In genomic region chr1:69776555-69776954, GRCh38 we compare ENCODE assay signal across 26 cellular contexts.
"Had no signal": no experiment of that assay in that cellular context is flagged by ENCODE, and none has a peak within 500 bp of the region (broad histone marks: within the 10 kb centered on the region; RNA-seq: fewer than 3 reads in every experiment).

No MANE protein-coding gene starts in this region.

- H3K9me3 Mint-ChIP-seq: mesothelial cell of epicardium, nephron, neural crest cell, type B pancreatic cell had no signal

- ATAC-seq: naive thymus-derived CD8-positive, alpha-beta T cell; right cardiac atrium; sciatic nerve; stimulated activated effector memory CD8-positive, alpha-beta T cell treated with anti-CD3 and anti-CD28 coated beads, Interleukin-12 subunit alpha, Interleukin-12 subunit beta, amount 100 ng/mL, for 72 hours had no signal

- H3K4me1 Mint-ChIP-seq: immature natural killer cell; mesothelial cell of epicardium; naive thymus-derived CD8-positive, alpha-beta T cell; nephron; stimulated activated effector memory CD8-positive, alpha-beta T cell treated with anti-CD3 and anti-CD28 coated beads, Interleukin-12 subunit alpha, Interleukin-12 subunit beta, amount 100 ng/mL, for 72 hours had no signal

- H3K4me3 Mint-ChIP-seq: immature natural killer cell; mesothelial cell of epicardium; naive thymus-derived CD8-positive, alpha-beta T cell; nephron; neural crest cell; stimulated activated effector memory CD8-positive, alpha-beta T cell treated with anti-CD3 and anti-CD28 coated beads, Interleukin-12 subunit alpha, Interleukin-12 subunit beta, amount 100 ng/mL, for 72 hours; stimulated activated naive CD8-positive, alpha-beta T cell treated with anti-CD3 and anti-CD28 coated beads, Interleukin-15, Interleukin-2, amounts not matched to agents 100 ng/mL and 50 ng/mL, for 24 hours; type B pancreatic cell had no signal

- H3K27me3 Mint-ChIP-seq: naive thymus-derived CD8-positive, alpha-beta T cell; stimulated activated naive CD8-positive, alpha-beta T cell treated with anti-CD3 and anti-CD28 coated beads, Interleukin-15, Interleukin-2, amounts not matched to agents 100 ng/mL and 50 ng/mL, for 24 hours had no signal

- H3K27ac ChIP-seq: left ventricle myocardium inferior, pancreas, prostate gland, skin epidermis, spleen, tibial nerve, uterus had no signal

- H3K27ac Mint-ChIP-seq: immature natural killer cell; mesothelial cell of epicardium; naive thymus-derived CD8-positive, alpha-beta T cell; nephron; stimulated activated effector memory CD8-positive, alpha-beta T cell treated with anti-CD3 and anti-CD28 coated beads, Interleukin-12 subunit alpha, Interleukin-12 subunit beta, amount 100 ng/mL, for 72 hours; stimulated activated naive CD8-positive, alpha-beta T cell treated with anti-CD3 and anti-CD28 coated beads, Interleukin-15, Interleukin-2, amounts not matched to agents 100 ng/mL and 50 ng/mL, for 24 hours; type B pancreatic cell had no signal

- H3K4me3 ChIP-seq: left ventricle myocardium inferior, lung, pancreas, prostate gland, skin epidermis, spleen, tibial nerve, uterus had no signal

- H3K9me3 ChIP-seq: left ventricle myocardium inferior, pancreas, prostate gland, spleen, tibial nerve, uterus had no signal

- H3K4me1 ChIP-seq: left ventricle myocardium inferior, pancreas, prostate gland, spleen, tibial nerve, uterus had no signal

- H3K36me3 ChIP-seq: left ventricle myocardium inferior, pancreas, prostate gland, spleen, tibial nerve, uterus had no signal

- H3K27me3 ChIP-seq: pancreas, spleen, tibial nerve, uterus had no signal

- DNase-seq: hypothalamus; immature natural killer cell; kidney; left ventricle myocardium inferior; mesendoderm; naive thymus-derived CD8-positive, alpha-beta T cell; nucleus accumbens; pancreas; posterior cingulate gyrus; retina; right cardiac atrium; stimulated activated CD4-positive, alpha-beta T cell treated with anti-CD3 and anti-CD28 coated beads, Interleukin-4, amount 100 ng/mL, for 24 hours; stimulated activated naive CD4-positive, alpha-beta T cell; uterus had no signal
